ENCODE assay signal across 1 cellular context in genomic region chr7:7182156-7183060, GRCh38.
TF ChIP-seq lines count a peak whose summit lies in the region.

Gene C1GALT1 (plus strand): TSS chr7:7182544. CDS start chr7:7234320, 51,776 bp downstream.

TF ChIP-seq in K562, 482 proteins besides CTCF, POLR2A, EP300 and RAD21 (continued from another document and continues in another):
- TF ChIP-seq NKRF (IDR thresholded peaks at IDR 0.05; ENCODE audit: borderline replicate concordance) (no peak; the same call in 1 of the 2 replicates), CBFA2T3 (IDR thresholded peaks at IDR 0.05) (no peak), JUN (IDR thresholded peaks at IDR 0.05; ENCODE audit: borderline replicate concordance, low read depth, low read length) (peak; percentile 21; the same call in 1 of the 2 replicates), JUN (CRISPR knock-in tag; IDR thresholded peaks at IDR 0.05; ENCODE audit: borderline replicate concordance) (peak; percentile 44; the same call in 1 of the 2 replicates), ZNF12 (CRISPR knock-in tag; IDR thresholded peaks at IDR 0.05) (no peak), POLR2G (IDR thresholded peaks at IDR 0.05; ENCODE audit: low read depth, low read length) (peak; percentile 93), SMAD1 (IDR thresholded peaks at IDR 0.05; ENCODE audit: low read depth, low read length, partially characterized antibody) (peak; percentile 61), ESRRA (IDR thresholded peaks at IDR 0.05; ENCODE audit: borderline replicate concordance, low read depth) (peak; percentile 16; the same call in 1 of the 2 replicates), POLR3A (IDR thresholded peaks at IDR 0.05; ENCODE audit: borderline replicate concordance, extremely low read depth, insufficient read depth, insufficient read length) (no peak), ADNP (tag; IDR thresholded peaks at IDR 0.05) (no peak), PHB (CRISPR knock-in tag; IDR thresholded peaks at IDR 0.05) (0 out of 2 replicates have a peak, but pooled peaks have one; percentile 50), UBTF (IDR thresholded peaks at IDR 0.05; ENCODE audit: borderline replicate concordance in 1 of 2, low read depth in 2 of 2, low read length in 2 of 2) (0 out of 4 replicates have a peak, but pooled peaks of 1 of the 2 experiments have one; percentile 28), CREB3L1 (IDR thresholded peaks at IDR 0.05; ENCODE audit: borderline replicate concordance, low read depth) (no peak), NFIC (IDR thresholded peaks at IDR 0.05) (peak; percentile 61), CEBPG (CRISPR knock-in tag; IDR thresholded peaks at IDR 0.05) (peak; percentile 93), CEBPG (tag; conservative IDR thresholded peaks at IDR 0.05 in 1 of 2, IDR thresholded peaks at IDR 0.05 in 1 of 2) (peak; percentile 89 to 90), SAFB (IDR thresholded peaks at IDR 0.05; ENCODE audit: borderline replicate concordance, low read depth, low read length) (no peak), BACH1 (tag; IDR thresholded peaks at IDR 0.05) (0 out of 2 replicates have a peak, but pooled peaks have one; percentile 6), ZNF589 (CRISPR knock-in tag; IDR thresholded peaks at IDR 0.05; ENCODE audit: low read depth) (0 out of 2 replicates have a peak, but pooled peaks have one; percentile 3), NBN (IDR thresholded peaks at IDR 0.05; ENCODE audit: low read depth) (peak; percentile 74; the same call in 1 of the 2 replicates), ZNF407 (IDR thresholded peaks at IDR 0.05; ENCODE audit: low read depth) (no peak), PKNOX1 (IDR thresholded peaks at IDR 0.05) (peak; percentile 39; the same call in 1 of the 2 replicates), KDM2B (CRISPR knock-in tag; IDR thresholded peaks at IDR 0.05) (no peak), POLR2B (IDR thresholded peaks at IDR 0.05; ENCODE audit: low read depth, partially characterized antibody) (peak; percentile 91), CBX3 (IDR thresholded peaks at IDR 0.05; ENCODE audit: borderline replicate concordance in 1 of 2, low read length in 2 of 2) (0 out of 3 replicates have a peak, but pooled peaks of 1 of the 2 experiments have one; percentile 32), ZNF780A (CRISPR knock-in tag; IDR thresholded peaks at IDR 0.05) (no peak), ZBTB5 (IDR thresholded peaks at IDR 0.05) (no peak), NONO (IDR thresholded peaks at IDR 0.05; ENCODE audit: low read depth in 2 of 2, low read length in 1 of 2) (peak; percentile 41 to 70; a peak in 3 of 4 replicates), CREM (IDR thresholded peaks at IDR 0.05; ENCODE audit: low read depth) (peak; percentile 91), JUND (IDR thresholded peaks at IDR 0.05; ENCODE audit: borderline replicate concordance, low read depth, low read length) (peak; percentile 25; the same call in 1 of the 2 replicates), JUND (tag; IDR thresholded peaks at IDR 0.05; ENCODE audit: borderline replicate concordance, low read depth, low read length) (no peak), ZNF740 (CRISPR knock-in tag; IDR thresholded peaks at IDR 0.05) (0 out of 2 replicates have a peak, but pooled peaks have one; percentile 70), ZNF740 (tag; IDR thresholded peaks at IDR 0.05) (no peak), TAF1 (IDR thresholded peaks at IDR 0.05; ENCODE audit: control insufficient read depth, extremely low read depth, insufficient read depth, low read length, severe bottlenecking) (peak; percentile 91), SMARCC2 (IDR thresholded peaks at IDR 0.05; ENCODE audit: low read depth) (no peak), TCF15 (CRISPR knock-in tag; IDR thresholded peaks at IDR 0.05) (no peak), RB1 (IDR thresholded peaks at IDR 0.05; ENCODE audit: low read depth) (peak; percentile 76), ZNF766 (CRISPR knock-in tag; conservative IDR thresholded peaks at IDR 0.05) (0 out of 2 replicates have a peak, but pooled peaks have one; percentile 18), SOX6 (IDR thresholded peaks at IDR 0.05) (peak; percentile 65; the same call in 1 of the 2 replicates), SRSF3 (IDR thresholded peaks at IDR 0.05; ENCODE audit: insufficient read depth, low read length) (no peak), NR2C2 (CRISPR knock-in tag; IDR thresholded peaks at IDR 0.05) (no peak), NR2C2 (tag; IDR thresholded peaks at IDR 0.05) (peak; percentile 88), L3MBTL2 (IDR thresholded peaks at IDR 0.05) (peak; percentile 36)
